8 cellular contexts compared by ENCODE assay signal in genomic region chr2:48085888-48086287, GRCh38.
"Had no signal": no experiment of that assay in that cellular context is flagged by ENCODE, and none has a peak within 500 bp of the region (broad histone marks: within the 10 kb centered on the region; RNA-seq: fewer than 3 reads in every experiment).

No MANE protein-coding gene starts in this region.

- H3K4me3 ChIP-seq: GM12878 had no signal

- ATAC-seq: GM12878 had no signal

- FAIRE-seq: G401.6, GM12878, GM12891, GM12892, GM18507, GM19239 had no signal

- DNase-seq: GDM1, GF-D8 had no signal
